In the genomic region with DNA sequence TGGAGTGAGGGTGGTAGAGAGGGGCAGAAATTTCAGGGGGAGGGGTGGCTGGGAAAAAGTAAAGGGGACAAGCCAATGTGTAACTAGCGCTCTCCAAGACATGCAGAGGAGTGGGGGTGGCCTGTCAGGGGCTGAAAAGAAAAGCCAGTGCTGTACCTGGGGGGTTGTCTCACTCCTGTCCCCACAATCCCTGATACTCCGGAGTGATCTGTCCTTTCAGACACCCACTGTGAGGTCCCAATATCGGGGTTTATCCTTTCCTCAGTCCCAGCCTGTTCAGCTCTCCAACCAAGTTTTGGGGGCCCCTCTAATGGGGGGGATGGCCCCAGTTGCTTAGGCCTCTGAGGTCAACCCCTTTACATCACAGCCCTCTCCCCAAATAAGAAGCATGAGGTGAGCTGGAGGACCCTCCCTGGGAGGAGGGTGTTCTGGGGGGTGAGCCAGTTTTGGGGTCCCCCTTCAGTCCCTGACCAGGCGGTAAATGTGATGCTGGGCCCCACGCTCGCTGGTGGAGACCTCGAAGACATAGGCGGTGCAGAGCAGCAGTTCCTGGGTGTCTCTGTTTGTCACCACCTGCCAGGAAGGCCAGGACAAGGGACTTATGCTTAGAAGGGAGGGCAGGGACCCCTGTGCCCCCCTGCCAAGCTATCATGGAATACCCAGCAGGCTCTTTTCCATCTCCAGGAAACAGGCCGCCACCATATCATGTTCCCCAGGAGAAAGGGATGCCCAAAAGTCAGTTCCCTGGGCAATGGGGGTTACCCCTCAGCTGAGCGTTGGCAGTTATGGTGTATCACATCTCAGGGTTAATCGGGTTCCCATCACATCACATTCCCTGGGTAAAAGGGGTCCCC, we compare ENCODE assay signal across 15 cellular contexts. TPM values are rescaled to one million over a fixed set of nuclear protein-coding genes. Genes with fewer than 3 reads are reported as not detected.
DNase-seq lines count a peak whose midpoint lies in the region; ATAC-seq, FAIRE-seq and TF ChIP-seq lines count a peak whose summit lies in the region.
"Had no signal": no experiment of that assay in that cellular context is flagged by ENCODE, and none has a peak within 500 bp of the region (broad histone marks: within the 10 kb centered on the region; RNA-seq: fewer than 3 reads in every experiment).

No MANE protein-coding gene starts in this region.

- CTCF ChIA-PET in K562 (lab: Yijun Ruan, JAX; ENCODE audit: low intra/inter-chr PET ratio) = no interaction called here
- CTCF ChIA-PET in activated naive CD4-positive, alpha-beta T cell treated with anti-CD3 and anti-CD28 coated beads for 36 hours (lab: Charles Lee) = interaction anchor here (0.5 to 1.4 kb wide), 3 partner anchors 10 to 119 kb away, joined by 3 to 6 read pairs (median 3); no protein-coding TSS in a partner anchor

- H4K20me1 ChIP-seq in K562 (replicated peaks; ENCODE audit: control insufficient read depth, insufficient read depth, low read length) = no peaks in the 10 kb centered on the region

- H3K4me3 ChIP-seq in K562 (no peak overlapping the region), vagina (no peak overlapping the region)

- H3K9ac ChIP-seq in K562 (ENCODE audit: insufficient read depth in 1 of 2, low read depth in 2 of 2, low read length in 2 of 2) = no peak overlapping the region

- H3K4me1 ChIP-seq in K562 (replicated peaks in 1 of 2; ENCODE audit: control insufficient read depth in 2 of 2, insufficient read depth in 2 of 2, low read length in 2 of 2) (peaks cover 25 to 43% of the 10 kb centered on the region in 2 experiments), vagina (peaks cover 32% of the 10 kb centered on the region)

- peaks cover 52 to 67% of the 10 kb centered on the region in 2 donors for H3K4me1 Mint-ChIP-seq in natural killer cell
- peaks cover 32% of the 10 kb centered on the region for H3K4me1 Mint-ChIP-seq in activated naive CD4-positive, alpha-beta T cell treated with anti-CD3 and anti-CD28 coated beads for 36 hours (ENCODE audit: low read depth)

- POLR2A ChIA-PET in K562 (lab: Yijun Ruan, JAX) = interaction anchor here (0.7 to 0.9 kb wide), 2 partner anchors 19 to 40 kb away, joined by 4 to 5 read pairs; no protein-coding TSS in a partner anchor

- H3K4me3 Mint-ChIP-seq in natural killer cell = no peak overlapping the region
- H3K4me3 Mint-ChIP-seq in activated naive CD4-positive, alpha-beta T cell treated with anti-CD3 and anti-CD28 coated beads for 36 hours = no peak overlapping the region

- ATAC-seq in Right ventricle myocardium inferior (no peak), K562 (no peak), natural killer cell (no peak)

- no peak overlapping the region for H2AFZ ChIP-seq in K562 (ENCODE audit: low read depth, low read length)

- FAIRE-seq in K562 (lab: Jason Lieb, UNC) = no peak

- TF ChIP-seq CTCF in K562 (IDR thresholded peaks at IDR 0.05 in 2 of 3, conservative IDR thresholded peaks at IDR 0.05 in 1 of 3; ENCODE audit: insufficient read depth in 2 of 3, low read depth in 1 of 3, low read length in 3 of 3) (no peak), natural killer cell (IDR thresholded peaks at IDR 0.05) (no peak), vagina (IDR thresholded peaks at IDR 0.05) (no peak)

- H3K27ac ChIP-seq in K562 (ENCODE audit: extremely low read depth, low read depth, low read length) (peak overlapping the region; percentile 66; the same call in 1 of the 3 replicates), vagina (peak overlapping the region; percentile 83)

- no peak overlapping the region for H3K4me2 ChIP-seq in K562 (ENCODE audit: insufficient read depth, low read length)

- 92% methylated on average over 6 of the region's 11 CpGs for WGBS in K562 (ENCODE audit: insufficient coverage, low coverage, missing lambda C conversion rate)

- no peak for TF ChIP-seq RAD21 in K562 (CRISPR knock-in tag; conservative IDR thresholded peaks at IDR 0.05 in 1 of 2, IDR thresholded peaks at IDR 0.05 in 1 of 2)

- no peaks in the 10 kb centered on the region for H3K9me3 ChIP-seq in K562 (replicated peaks; ENCODE audit: control insufficient read depth, insufficient read depth, low read depth, low read length)
- H3K9me3 ChIP-seq in vagina = no peaks in the 10 kb centered on the region
- H3K9me3 ChIP-seq: adrenal gland, ovary had no signal

- H3K27me3 Mint-ChIP-seq in natural killer cell (ENCODE audit: low read depth in 2 of 2) = no peaks in the 10 kb centered on the region
- H3K27me3 Mint-ChIP-seq in activated naive CD4-positive, alpha-beta T cell treated with anti-CD3 and anti-CD28 coated beads for 36 hours (ENCODE audit: low read depth) = no peaks in the 10 kb centered on the region

- H3K79me2 ChIP-seq in K562 (ENCODE audit: control insufficient read depth, insufficient read depth, low read length) = no peaks in the 10 kb centered on the region

- H3K36me3 ChIP-seq in K562 (ENCODE audit: control insufficient read depth, insufficient read depth, low read length) (peaks cover 23% of the 10 kb centered on the region; the same call in 1 of the 3 replicates), vagina (peaks cover 0 to 51% of the 10 kb centered on the region in 2 donors)
- H3K36me3 ChIP-seq: ovary had no signal

- in situ Hi-C loops in K562 (cut with MboI) = no loop called here

- no peaks in the 10 kb centered on the region for H3K9me3 Mint-ChIP-seq in natural killer cell
- H3K9me3 Mint-ChIP-seq in activated naive CD4-positive, alpha-beta T cell treated with anti-CD3 and anti-CD28 coated beads for 36 hours = no peaks in the 10 kb centered on the region

- BruUV-seq in K562 (replicated peaks; lab: Mats Ljungman, UMichigan) = no TSS peak

- TF ChIP-seq EP300 in K562 (IDR thresholded peaks at IDR 0.05; ENCODE audit: low read length) = no peak

- no peaks in the 10 kb centered on the region for H3K9me1 ChIP-seq in K562 (ENCODE audit: control insufficient read depth, insufficient read depth, low read length)

- TF ChIP-seq POLR2A in K562 (conservative IDR thresholded peaks at IDR 0.05) (no peak), vagina (IDR thresholded peaks at IDR 0.05) (no peak)

- H3K36me3 Mint-ChIP-seq in natural killer cell = no peaks in the 10 kb centered on the region
- H3K36me3 Mint-ChIP-seq in activated naive CD4-positive, alpha-beta T cell treated with anti-CD3 and anti-CD28 coated beads for 36 hours (ENCODE audit: low read depth) = peaks cover 31% of the 10 kb centered on the region

- DNase-seq in cardiac septum (ENCODE audit: low spot score) = peak; percentile 60
- no peak for DNase-seq in Right ventricle myocardium inferior (ENCODE audit: missing footprints)
- no peak for DNase-seq in K562 (ENCODE audit: extremely low read depth in 1 of 4, low spot score in 3 of 4)
- DNase-seq in natural killer cell = no peak
- DNase-seq in vagina (ENCODE audit: extremely low spot score in 2 of 2) = no peak
- no peak for DNase-seq in NCI-H2107 (lab: John Stamatoyannopoulos, UW)
- DNase-seq in HUDEP-2 (lab: John Stamatoyannopoulos, UW; ENCODE audit: unreplicated experiment in 76 of 76) = no peak
- DNase-seq in activated naive CD4-positive, alpha-beta T cell treated with anti-CD3 and anti-CD28 coated beads for 36 hours = no peak
- DNase-seq: ACHN; RPMI8226; stimulated activated CD4-positive, alpha-beta T cell treated with anti-CD3 and anti-CD28 coated beads, Interleukin-4, amount 100 ng/mL, for 4 hours; substantia nigra had no signal

- intact Hi-C loops in cardiac septum (cut with DNase I) = loop anchor here (2.0 kb wide), 1 partner anchor 20 kb away; no protein-coding TSS in a partner anchor
- intact Hi-C loops in Right ventricle myocardium inferior (cut with DNase I) = no loop called here
- intact Hi-C loops in K562 (cut with micrococcal nuclease) = no loop called here
- intact Hi-C loops in natural killer cell (cut with micrococcal nuclease) = no loop called here
- intact Hi-C loops in vagina (cut with DNase I) = no loop called here
- intact Hi-C loops in activated naive CD4-positive, alpha-beta T cell treated with anti-CD3 and anti-CD28 coated beads for 36 hours (cut with micrococcal nuclease) = no loop called here

- peak overlapping the region; percentile 87 to 94 for H3K27ac Mint-ChIP-seq in natural killer cell
- H3K27ac Mint-ChIP-seq in activated naive CD4-positive, alpha-beta T cell treated with anti-CD3 and anti-CD28 coated beads for 36 hours = no peak overlapping the region

- H3K27me3 ChIP-seq in K562 (ENCODE audit: control insufficient read depth in 2 of 2, insufficient read depth in 2 of 2, low read length in 2 of 2) = no peaks in the 10 kb centered on the region
- H3K27me3 ChIP-seq in vagina = no peaks in the 10 kb centered on the region
- H3K27me3 ChIP-seq: adrenal gland, ovary had no signal

RNA-seq across cellular contexts. Expression of a gene that starts 5.9 kb away (rescaled TPM):
- total RNA-seq in cardiac septum = 4.8 TPM
- total RNA-seq in Right ventricle myocardium inferior = 9.1 TPM
- 15.6 and 23.5 TPM in 2 replicates for total RNA-seq in K562 (2011; cell fraction: chromatin; rRNA removed; ENCODE audit: low replicate concordance)
- 8.3 and 13.2 TPM in 2 replicates for total RNA-seq in K562 (2011; cell fraction: nucleolus; rRNA removed)
- total RNA-seq in K562 (2011; cell fraction: nucleoplasm; rRNA removed) = 12.3 and 15.8 TPM in 2 replicates
- total RNA-seq in K562 (2014; rRNA removed) = 4.0 and 5.0 TPM in 2 replicates
- 3.1 and 3.8 TPM in 2 replicates for total RNA-seq in K562 (2014; rRNA removed; fragmentation: Illumina TruSeq; extraction: Trizol)
- 5.0 and 6.2 TPM in 2 replicates for total RNA-seq in K562 (2015; rRNA removed; fragmentation: Illumina TruSeq; extraction: Trizol)
- total RNA-seq in K562 (2021) = 11.0 and 12.0 TPM in 2 replicates
- 2.5 and 5.8 TPM in 2 replicates for polyA plus RNA-seq in K562 (2011; rRNA removed)
- polyA plus RNA-seq in K562 (2011; cell fraction: cytosol; rRNA removed) = 7.5 and 9.8 TPM in 2 replicates
- 21.2 and 22.5 TPM in 2 replicates for polyA plus RNA-seq in K562 (2011; cell fraction: nucleus; rRNA removed)
- polyA plus RNA-seq in K562 (2012) = 14.6 and 37.6 TPM in 2 replicates
- 16.3 and 19.0 TPM in 2 replicates for polyA plus RNA-seq in K562 (2014; fragmentation: Illumina TruSeq; extraction: Trizol)
- 1 to 10 TPM; 7.4 to 8.3 TPM for polyA plus RNA-seq in K562 (2014; fragmentation: Nextera tagmentation; extraction: Ambion mirVana)
- polyA plus RNA-seq in K562 (2014; rRNA removed) = 10.8 and 11.0 TPM in 2 replicates
- polyA minus RNA-seq in K562 (2011; rRNA and poly(A)+ RNA removed) = 3.6 and 5.2 TPM in 2 replicates
- polyA minus RNA-seq in K562 (2011; cell fraction: cytosol; rRNA and poly(A)+ RNA removed) = 5.4 and 7.6 TPM in 2 replicates
- polyA minus RNA-seq in K562 (2011; cell fraction: nucleus; rRNA and poly(A)+ RNA removed) = 3.6 and 3.8 TPM in 2 replicates
- total RNA-seq in natural killer cell = 100 to 1,000 TPM; 322 to 392 (median 359) TPM
- 22.1 TPM for total RNA-seq in vagina
- 100 to 1,000 TPM; 182 to 189 TPM for total RNA-seq in activated naive CD4-positive, alpha-beta T cell treated with anti-CD3 and anti-CD28 coated beads for 36 hours

RNA-seq across cellular contexts. Expression of a gene that starts 16.1 kb away (rescaled TPM):
- total RNA-seq in cardiac septum = 0.67 TPM
- total RNA-seq in Right ventricle myocardium inferior = 0.92 TPM
- total RNA-seq in K562 (2011; cell fraction: chromatin; rRNA removed; ENCODE audit: low replicate concordance) = 2.9 and 6.2 TPM in 2 replicates
- 2.0 and 2.6 TPM in 2 replicates for total RNA-seq in K562 (2011; cell fraction: nucleolus; rRNA removed)
- total RNA-seq in K562 (2011; cell fraction: nucleoplasm; rRNA removed) = 3.0 and 3.2 TPM in 2 replicates
- total RNA-seq in K562 (2014; rRNA removed) = 0.05 TPM in 1 of 2 replicates, not detected in the other
- total RNA-seq in K562 (2014; rRNA removed; fragmentation: Illumina TruSeq; extraction: Trizol) = 0.35 and 0.36 TPM in 2 replicates
- 0.15 and 0.22 TPM in 2 replicates for total RNA-seq in K562 (2015; rRNA removed; fragmentation: Illumina TruSeq; extraction: Trizol)
- 0.67 and 0.95 TPM in 2 replicates for total RNA-seq in K562 (2021)
- 0.37 and 0.52 TPM in 2 replicates for polyA plus RNA-seq in K562 (2011; rRNA removed)
- polyA plus RNA-seq in K562 (2011; cell fraction: cytosol; rRNA removed) = 0.27 and 0.30 TPM in 2 replicates
- polyA plus RNA-seq in K562 (2011; cell fraction: nucleus; rRNA removed) = 1.4 and 1.6 TPM in 2 replicates
- 0.37 and 0.76 TPM in 2 replicates for polyA plus RNA-seq in K562 (2012)
- polyA plus RNA-seq in K562 (2014; fragmentation: Illumina TruSeq; extraction: Trizol) = 0.09 and 0.48 TPM in 2 replicates
- polyA plus RNA-seq in K562 (2014; fragmentation: Nextera tagmentation; extraction: Ambion mirVana) = under 1 TPM; 0.35 to 0.46 TPM
- 0.66 and 0.80 TPM in 2 replicates for polyA plus RNA-seq in K562 (2014; rRNA removed)
- polyA minus RNA-seq in K562 (2011; rRNA and poly(A)+ RNA removed) = 0.27 and 1.1 TPM in 2 replicates
- 0.38 TPM in 1 of 2 replicates, not detected in the other for polyA minus RNA-seq in K562 (2011; cell fraction: cytosol; rRNA and poly(A)+ RNA removed)
- polyA minus RNA-seq in K562 (2011; cell fraction: nucleus; rRNA and poly(A)+ RNA removed) = 0.40 and 0.44 TPM in 2 replicates
- 10 to 100 TPM in 2 of 3 donors, 1 to 10 TPM in 1; 7.2 to 11.5 (median 10.8) TPM for total RNA-seq in natural killer cell
- 2.5 TPM for total RNA-seq in vagina
- total RNA-seq in activated naive CD4-positive, alpha-beta T cell treated with anti-CD3 and anti-CD28 coated beads for 36 hours = under 1 TPM; 0.77 to 0.98 TPM

RNA-seq across cellular contexts. Expression of a gene that starts 21.1 kb away (rescaled TPM):
- 39.9 TPM for total RNA-seq in cardiac septum
- 63.6 TPM for total RNA-seq in Right ventricle myocardium inferior
- total RNA-seq in K562 (2011; cell fraction: chromatin; rRNA removed; ENCODE audit: low replicate concordance) = 12.9 and 26.4 TPM in 2 replicates
- total RNA-seq in K562 (2011; cell fraction: nucleolus; rRNA removed) = 12.1 and 13.3 TPM in 2 replicates
- 15.0 and 16.8 TPM in 2 replicates for total RNA-seq in K562 (2011; cell fraction: nucleoplasm; rRNA removed)
- total RNA-seq in K562 (2014; rRNA removed) = 14.7 and 15.3 TPM in 2 replicates
- total RNA-seq in K562 (2014; rRNA removed; fragmentation: Illumina TruSeq; extraction: Trizol) = 11.2 and 12.6 TPM in 2 replicates
- 12.7 and 13.9 TPM in 2 replicates for total RNA-seq in K562 (2015; rRNA removed; fragmentation: Illumina TruSeq; extraction: Trizol)
- total RNA-seq in K562 (2021) = 19.5 and 20.7 TPM in 2 replicates
- polyA plus RNA-seq in K562 (2011; rRNA removed) = 10.7 and 12.4 TPM in 2 replicates
- polyA plus RNA-seq in K562 (2011; cell fraction: cytosol; rRNA removed) = 11.2 and 17.7 TPM in 2 replicates
- polyA plus RNA-seq in K562 (2011; cell fraction: nucleus; rRNA removed) = 9.4 and 15.6 TPM in 2 replicates
- 15.9 and 17.9 TPM in 2 replicates for polyA plus RNA-seq in K562 (2012)
- polyA plus RNA-seq in K562 (2014; fragmentation: Illumina TruSeq; extraction: Trizol) = 25.4 and 27.0 TPM in 2 replicates
- 1 to 10 TPM; 1.6 to 1.8 TPM for polyA plus RNA-seq in K562 (2014; fragmentation: Nextera tagmentation; extraction: Ambion mirVana)
- 14.2 and 18.8 TPM in 2 replicates for polyA plus RNA-seq in K562 (2014; rRNA removed)
- 7.2 and 9.5 TPM in 2 replicates for polyA minus RNA-seq in K562 (2011; rRNA and poly(A)+ RNA removed)
- polyA minus RNA-seq in K562 (2011; cell fraction: cytosol; rRNA and poly(A)+ RNA removed) = 10.4 and 14.6 TPM in 2 replicates
- 4.8 and 6.9 TPM in 2 replicates for polyA minus RNA-seq in K562 (2011; cell fraction: nucleus; rRNA and poly(A)+ RNA removed)
- not detected for total RNA-seq in natural killer cell
- 20.4 TPM for total RNA-seq in vagina
- under 1 TPM in 1 of 2 experiments, not detected in 1; 0.20 TPM for total RNA-seq in activated naive CD4-positive, alpha-beta T cell treated with anti-CD3 and anti-CD28 coated beads for 36 hours

RNA-seq across cellular contexts. Expression of a gene that starts 22.6 kb away (rescaled TPM):
- total RNA-seq in cardiac septum (not detected), Right ventricle myocardium inferior (not detected), K562 (2014; rRNA removed) (1.4 and 1.7 TPM in 2 replicates), K562 (2014; rRNA removed; fragmentation: Illumina TruSeq; extraction: Trizol) (0.44 and 0.61 TPM in 2 replicates), K562 (2015; rRNA removed; fragmentation: Illumina TruSeq; extraction: Trizol) (0.62 and 0.90 TPM in 2 replicates), K562 (2021) (0.69 and 1.3 TPM in 2 replicates), natural killer cell (not detected), vagina (not detected)
- 1.1 and 1.3 TPM in 2 replicates for total RNA-seq in K562 (2011; cell fraction: chromatin; rRNA removed; ENCODE audit: low replicate concordance)
- 1.3 and 1.7 TPM in 2 replicates for total RNA-seq in K562 (2011; cell fraction: nucleolus; rRNA removed)
- total RNA-seq in K562 (2011; cell fraction: nucleoplasm; rRNA removed) = 1.3 and 2.3 TPM in 2 replicates
- polyA plus RNA-seq in K562 (2011; rRNA removed) (1.4 and 1.5 TPM in 2 replicates), K562 (2014; fragmentation: Illumina TruSeq; extraction: Trizol) (0.30 and 0.52 TPM in 2 replicates), K562 (2014; fragmentation: Nextera tagmentation; extraction: Ambion mirVana) (under 1 TPM; 0.15 to 0.34 TPM), K562 (2014; rRNA removed) (0.44 and 0.96 TPM in 2 replicates)
- polyA plus RNA-seq in K562 (2011; cell fraction: cytosol; rRNA removed) = 1.0 and 1.1 TPM in 2 replicates
- 1.4 TPM in 2 replicates for polyA plus RNA-seq in K562 (2011; cell fraction: nucleus; rRNA removed)
- polyA plus RNA-seq in K562 (2012) = 0.56 and 1.2 TPM in 2 replicates
- polyA minus RNA-seq in K562 (2011; rRNA and poly(A)+ RNA removed) = 0.66 and 0.70 TPM in 2 replicates
- polyA minus RNA-seq in K562 (2011; cell fraction: cytosol; rRNA and poly(A)+ RNA removed) = 1.9 TPM in 1 of 2 replicates, not detected in the other
- polyA minus RNA-seq in K562 (2011; cell fraction: nucleus; rRNA and poly(A)+ RNA removed) = not detected in 2 replicates
- total RNA-seq in activated naive CD4-positive, alpha-beta T cell treated with anti-CD3 and anti-CD28 coated beads for 36 hours = not detected

RNA-seq across cellular contexts. Expression of a gene that starts 47.0 kb away (rescaled TPM):
- not detected for total RNA-seq in cardiac septum
- not detected for total RNA-seq in Right ventricle myocardium inferior
- total RNA-seq in K562 (2011; cell fraction: chromatin; rRNA removed; ENCODE audit: low replicate concordance) = 0.84 and 1.3 TPM in 2 replicates
- 1.0 and 1.8 TPM in 2 replicates for total RNA-seq in K562 (2011; cell fraction: nucleolus; rRNA removed)
- 0.44 and 0.61 TPM in 2 replicates for total RNA-seq in K562 (2011; cell fraction: nucleoplasm; rRNA removed)
- 0.36 and 0.78 TPM in 2 replicates for total RNA-seq in K562 (2014; rRNA removed)
- total RNA-seq in K562 (2014; rRNA removed; fragmentation: Illumina TruSeq; extraction: Trizol) = 0.26 and 0.44 TPM in 2 replicates
- 0.07 and 0.41 TPM in 2 replicates for total RNA-seq in K562 (2015; rRNA removed; fragmentation: Illumina TruSeq; extraction: Trizol)
- total RNA-seq in K562 (2021) = 0.20 and 0.60 TPM in 2 replicates
- polyA plus RNA-seq in K562 (2011; rRNA removed) = 0.60 and 0.70 TPM in 2 replicates
- 0.54 and 1.3 TPM in 2 replicates for polyA plus RNA-seq in K562 (2011; cell fraction: cytosol; rRNA removed)
- polyA plus RNA-seq in K562 (2011; cell fraction: nucleus; rRNA removed) = 1.9 and 2.2 TPM in 2 replicates
- 0.44 and 1.5 TPM in 2 replicates for polyA plus RNA-seq in K562 (2012)
- 0.19 and 0.31 TPM in 2 replicates for polyA plus RNA-seq in K562 (2014; fragmentation: Illumina TruSeq; extraction: Trizol)
- under 1 TPM in 1 of 2 experiments, not detected in 1; 0.13 TPM for polyA plus RNA-seq in K562 (2014; fragmentation: Nextera tagmentation; extraction: Ambion mirVana)
- 0.84 and 3.2 TPM in 2 replicates for polyA plus RNA-seq in K562 (2014; rRNA removed)
- polyA minus RNA-seq in K562 (2011; rRNA and poly(A)+ RNA removed) = 0.12 and 0.14 TPM in 2 replicates
- polyA minus RNA-seq in K562 (2011; cell fraction: cytosol; rRNA and poly(A)+ RNA removed) = not detected in 2 replicates
- not detected in 2 replicates for polyA minus RNA-seq in K562 (2011; cell fraction: nucleus; rRNA and poly(A)+ RNA removed)
- total RNA-seq in natural killer cell = under 1 TPM in 2 of 3 donors, not detected in 1; 0.73 to 0.80 TPM
- total RNA-seq in vagina = not detected
- 1 to 10 TPM; 2.4 to 3.2 TPM for total RNA-seq in activated naive CD4-positive, alpha-beta T cell treated with anti-CD3 and anti-CD28 coated beads for 36 hours
- total RNA-seq: lower leg skin had no signal
- polyA plus RNA-seq: adrenal gland had no signal

Comparison
In these comparisons a context has a peak if more than half of its experiments do, and no peak if none do; other contexts are left out.
1. RNA of a gene that starts 21.1 kb away (total RNA-seq): 63.6 TPM in Right ventricle myocardium inferior (single experiment), 39.9 TPM in cardiac septum (single experiment), 20.4 TPM in vagina (single experiment) and 11.2 to 26.4 TPM in K562; 0.20 TPM in activated naive CD4-positive, alpha-beta T cell treated with anti-CD3 and anti-CD28 coated beads for 36 hours and not detected in natural killer cell; every median in the first group is over 10 times any median in the second.